1 cellular context compared by ENCODE assay signal in genomic region chr21:45474323-45474950, GRCh38.
TF ChIP-seq lines count a peak whose summit lies in the region.

No MANE protein-coding gene starts in this region.

TF ChIP-seq in HEK293, 187 proteins besides CTCF, POLR2A, EP300 and RAD21 (continued from another document):
- TF ChIP-seq ZNF155 (tag by site-specific recombination; IDR thresholded peaks at IDR 0.05) = peak; percentile 46; the same call in 1 of the 2 replicates
- no peak for TF ChIP-seq ZNF354C (tag by site-specific recombination; IDR thresholded peaks at IDR 0.05; ENCODE audit: borderline replicate concordance, low read depth)
- TF ChIP-seq HOXD13 (CRISPR knock-in tag; IDR thresholded peaks at IDR 0.05; ENCODE audit: borderline replicate concordance) = no peak
- TF ChIP-seq ZNF560 (tag by site-specific recombination; IDR thresholded peaks at IDR 0.05; ENCODE audit: borderline replicate concordance) = no peak
- no peak for TF ChIP-seq OVOL3 (tag by site-specific recombination; IDR thresholded peaks at IDR 0.05)
- TF ChIP-seq ZNF76 (tag by site-specific recombination; IDR thresholded peaks at IDR 0.05; ENCODE audit: borderline replicate concordance, low read depth) = no peak
- no peak for TF ChIP-seq ZSCAN4 (tag by site-specific recombination; IDR thresholded peaks at IDR 0.05)
- TF ChIP-seq BCL11B (tag by site-specific recombination; IDR thresholded peaks at IDR 0.05; ENCODE audit: low read depth) = no peak
- no peak for TF ChIP-seq YY2 (tag by site-specific recombination; IDR thresholded peaks at IDR 0.05)
- no peak for TF ChIP-seq ZNF626 (tag by site-specific recombination; IDR thresholded peaks at IDR 0.05)
- no peak for TF ChIP-seq ZNF248 (tag by site-specific recombination; IDR thresholded peaks at IDR 0.05)
- no peak for TF ChIP-seq ZBTB26 (tag by site-specific recombination; optimal IDR thresholded peaks at IDR 0.05)
- no peak for TF ChIP-seq IKZF3 (tag by site-specific recombination; IDR thresholded peaks at IDR 0.05)
- no peak for TF ChIP-seq ZNF2 (tag by site-specific recombination; IDR thresholded peaks at IDR 0.05)
- no peak for TF ChIP-seq ZNF585B (tag by site-specific recombination; IDR thresholded peaks at IDR 0.05)
- no peak for TF ChIP-seq ZFP69B (tag by site-specific recombination; IDR thresholded peaks at IDR 0.05)
- TF ChIP-seq ZNF785 (tag by site-specific recombination; IDR thresholded peaks at IDR 0.05) = 0 out of 2 replicates have a peak, but pooled peaks have one; percentile 74
- peak; percentile 91; the same call in 1 of the 2 replicates for TF ChIP-seq ZNF621 (tag by site-specific recombination; IDR thresholded peaks at IDR 0.05)
- TF ChIP-seq ZIC2 (tag by site-specific recombination; IDR thresholded peaks at IDR 0.05) = 0 out of 2 replicates have a peak, but pooled peaks have one; percentile 6
- TF ChIP-seq ZNF211 (tag by site-specific recombination; IDR thresholded peaks at IDR 0.05; ENCODE audit: low read depth) = no peak
- TF ChIP-seq ZNF292 (tag by site-specific recombination; IDR thresholded peaks at IDR 0.05; ENCODE audit: borderline replicate concordance, low read depth) = no peak
- no peak for TF ChIP-seq GLIS2 (tag by site-specific recombination; IDR thresholded peaks at IDR 0.05)
- no peak for TF ChIP-seq ZNF792 (tag by site-specific recombination; IDR thresholded peaks at IDR 0.05)
- TF ChIP-seq ZNF398 (tag by site-specific recombination; IDR thresholded peaks at IDR 0.05) = no peak
- no peak for TF ChIP-seq KLF9 (tag by site-specific recombination; IDR thresholded peaks at IDR 0.05; ENCODE audit: low read depth)
- no peak for TF ChIP-seq ZNF837 (tag by site-specific recombination; IDR thresholded peaks at IDR 0.05)
- no peak for TF ChIP-seq ZNF449 (tag by site-specific recombination; IDR thresholded peaks at IDR 0.05)
- no peak for TF ChIP-seq ZBTB49 (tag by site-specific recombination; IDR thresholded peaks at IDR 0.05; ENCODE audit: low read depth)
- no peak for TF ChIP-seq ZNF558 (tag by site-specific recombination; IDR thresholded peaks at IDR 0.05)
- TF ChIP-seq ZXDB (tag by site-specific recombination; IDR thresholded peaks at IDR 0.05) = no peak
- TF ChIP-seq ZNF341 (tag by site-specific recombination; IDR thresholded peaks at IDR 0.05; ENCODE audit: low read depth) = no peak
- no peak for TF ChIP-seq ZNF146 (tag by site-specific recombination; IDR thresholded peaks at IDR 0.05)
- no peak for TF ChIP-seq ZSCAN23 (tag by site-specific recombination; IDR thresholded peaks at IDR 0.05)
- TF ChIP-seq ZNF221 (tag by site-specific recombination; IDR thresholded peaks at IDR 0.05; ENCODE audit: borderline replicate concordance) = no peak
- no peak for TF ChIP-seq TSHZ1 (tag by site-specific recombination; IDR thresholded peaks at IDR 0.05; ENCODE audit: borderline replicate concordance)
- TF ChIP-seq ZNF645 (tag by site-specific recombination; IDR thresholded peaks at IDR 0.05) = no peak
- no peak for TF ChIP-seq ZNF701 (tag by site-specific recombination; IDR thresholded peaks at IDR 0.05)
- 0 out of 2 replicates have a peak, but pooled peaks have one; percentile 72 for TF ChIP-seq ZNF544 (tag by site-specific recombination; IDR thresholded peaks at IDR 0.05)
- 0 out of 2 replicates have a peak, but pooled peaks have one; percentile 43 for TF ChIP-seq ZNF48 (tag by site-specific recombination; IDR thresholded peaks at IDR 0.05)
- TF ChIP-seq ZNF114 (tag by site-specific recombination; IDR thresholded peaks at IDR 0.05) = no peak
- TF ChIP-seq ZNF350 (tag by site-specific recombination; IDR thresholded peaks at IDR 0.05) = no peak
TF ChIP-seq in HEK293: peak in this region for 20.
